15 cellular contexts compared by ENCODE assay signal in genomic region chr5:111706345-111706744, GRCh38.
"Had no signal": no experiment of that assay in that cellular context is flagged by ENCODE, and none has a peak within 500 bp of the region (broad histone marks: within the 10 kb centered on the region; RNA-seq: fewer than 3 reads in every experiment).

No MANE protein-coding gene starts in this region.

- H3K36me3 Mint-ChIP-seq: activated CD4-positive, alpha-beta memory T cell treated with anti-CD3 and anti-CD28 coated beads for 36 hours; activated naive CD8-positive, alpha-beta T cell treated with anti-CD3 and anti-CD28 coated beads for 36 hours; memory B cell; neural progenitor cell; stimulated activated effector memory CD8-positive, alpha-beta T cell treated with anti-CD3 and anti-CD28 coated beads, Interleukin-12 subunit alpha, Interleukin-12 subunit beta, amount 100 ng/mL, for 72 hours had no signal

- H3K27me3 Mint-ChIP-seq: activated naive CD8-positive, alpha-beta T cell treated with anti-CD3 and anti-CD28 coated beads for 36 hours; memory B cell had no signal

- H3K27ac Mint-ChIP-seq: activated CD4-positive, alpha-beta memory T cell treated with anti-CD3 and anti-CD28 coated beads for 36 hours; activated naive CD8-positive, alpha-beta T cell treated with anti-CD3 and anti-CD28 coated beads for 36 hours; memory B cell; neural progenitor cell; stimulated activated effector memory CD8-positive, alpha-beta T cell treated with anti-CD3 and anti-CD28 coated beads, Interleukin-12 subunit alpha, Interleukin-12 subunit beta, amount 100 ng/mL, for 72 hours had no signal

- H3K4me1 ChIP-seq: gastroesophageal sphincter, neural progenitor cell, tibial artery had no signal

- H3K4me3 Mint-ChIP-seq: activated CD4-positive, alpha-beta memory T cell treated with anti-CD3 and anti-CD28 coated beads for 36 hours; activated naive CD8-positive, alpha-beta T cell treated with anti-CD3 and anti-CD28 coated beads for 36 hours; memory B cell; neural progenitor cell; stimulated activated effector memory CD8-positive, alpha-beta T cell treated with anti-CD3 and anti-CD28 coated beads, Interleukin-12 subunit alpha, Interleukin-12 subunit beta, amount 100 ng/mL, for 72 hours had no signal

- FAIRE-seq: bronchial epithelial cell, colon had no signal

- DNase-seq: activated CD4-positive, alpha-beta memory T cell treated with anti-CD3 and anti-CD28 coated beads for 36 hours; activated gamma-delta T cell; activated naive CD8-positive, alpha-beta T cell treated with anti-CD3 and anti-CD28 coated beads for 36 hours; activated T-cell treated with anti-CD3 and anti-CD28 coated beads, Interleukin-2, amount 50 U/mL, for 48 hours; anterior cingulate cortex; effector CD4-positive, alpha-beta T cell; ovary; tibial artery had no signal

- H3K36me3 ChIP-seq: gastroesophageal sphincter, neural progenitor cell, ovary, tibial artery had no signal

- H3K4me3 ChIP-seq: gastroesophageal sphincter, neural progenitor cell, ovary, smooth muscle cell, tibial artery had no signal

- H3K4me1 Mint-ChIP-seq: neural progenitor cell; stimulated activated effector memory CD8-positive, alpha-beta T cell treated with anti-CD3 and anti-CD28 coated beads, Interleukin-12 subunit alpha, Interleukin-12 subunit beta, amount 100 ng/mL, for 72 hours had no signal

- H3K27ac ChIP-seq: gastroesophageal sphincter, neural progenitor cell, ovary, tibial artery had no signal

- H3K9me3 Mint-ChIP-seq: activated naive CD8-positive, alpha-beta T cell treated with anti-CD3 and anti-CD28 coated beads for 36 hours had no signal

- H3K9me3 ChIP-seq: gastroesophageal sphincter, ovary, tibial artery had no signal

- H3K9ac ChIP-seq: neural progenitor cell had no signal
